Comparison of ENCODE assay signal across 1 cellular context in genomic region chr1:94345148-94345721, GRCh38.
TF ChIP-seq lines count a peak whose summit lies in the region.

No MANE protein-coding gene starts in this region.

TF ChIP-seq in K562, 482 proteins besides CTCF, POLR2A, EP300 and RAD21 (continued from another document):
- no peak for TF ChIP-seq DEAF1 (CRISPR knock-in tag; IDR thresholded peaks at IDR 0.05)
